Comparison of ENCODE assay signal across 8 cellular contexts in the genomic region with DNA sequence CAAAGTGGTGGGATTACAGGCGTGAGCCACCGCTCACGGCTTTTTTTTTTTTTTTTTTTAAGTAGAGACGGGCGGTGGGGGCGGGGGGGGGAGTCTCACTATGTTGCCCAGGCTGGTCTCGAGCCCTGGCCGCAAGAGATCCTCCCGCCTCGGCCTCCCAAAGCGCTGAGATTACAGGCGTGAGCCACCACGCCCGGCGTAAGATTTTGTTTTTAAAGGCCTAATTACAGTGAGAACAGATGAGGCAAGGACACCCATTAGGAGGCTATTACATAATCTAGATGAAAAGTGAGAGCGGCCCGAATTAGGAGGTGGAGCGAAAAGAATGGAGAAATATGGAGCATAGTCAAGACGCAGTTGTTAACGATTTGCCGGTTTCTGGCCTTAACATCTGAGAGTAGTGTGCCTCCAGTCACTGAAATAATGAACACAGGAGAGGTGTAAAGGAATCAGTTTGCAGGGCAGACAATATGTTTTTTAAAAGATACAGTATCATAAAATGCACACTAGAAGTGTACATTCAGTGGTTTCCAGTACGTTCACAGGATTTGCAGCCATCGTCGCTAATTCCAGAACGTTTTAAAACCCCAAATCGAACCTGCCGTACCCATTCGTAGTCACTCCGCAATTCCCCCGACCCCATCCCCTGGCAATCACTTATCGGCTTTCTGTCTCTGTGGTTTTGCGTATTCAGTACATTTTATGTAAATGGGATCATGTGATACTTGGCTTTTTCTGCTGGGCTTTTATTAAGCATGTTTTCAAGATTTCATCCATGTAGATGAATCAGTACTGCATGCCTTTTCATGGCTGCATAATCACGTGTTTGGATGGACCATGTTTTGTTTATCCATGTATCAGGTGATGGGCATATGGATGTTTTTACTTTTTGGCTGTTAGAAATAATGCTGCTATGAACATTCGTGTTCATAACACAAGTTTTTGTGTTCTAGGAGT. TPM values are rescaled to one million over a fixed set of nuclear protein-coding genes. Genes with fewer than 3 reads are reported as not detected.
DNase-seq lines count a peak whose midpoint lies in the region; ATAC-seq and TF ChIP-seq lines count a peak whose summit lies in the region.

No MANE protein-coding gene starts in this region.

- no peak overlapping the region for H3K27ac ChIP-seq in cardiac muscle cell
- no peak overlapping the region for H3K27ac ChIP-seq in right lobe of liver
- peak overlapping the region in 2 of 4 donors; percentile 83 to 91 for H3K27ac ChIP-seq in upper lobe of left lung
- H3K27ac ChIP-seq in uterus: no peak overlapping the region

- 81% methylated on average over 30 of the region's 34 CpGs for WGBS in right lobe of liver (ENCODE audit: insufficient coverage, low coverage, low lambda C conversion rate, missing lambda C conversion rate)
- WGBS in upper lobe of left lung, 2 donors: 73 to 78% methylated on average over 31 to 34 of the region's 34 CpGs

- TF ChIP-seq EP300 in upper lobe of left lung (IDR thresholded peaks at IDR 0.05): no peak

- no peak for DNase-seq in cardiac muscle cell (ENCODE audit: low read depth in 1 of 2, low spot score in 1 of 2)
- DNase-seq in left ventricle myocardium superior: no peak
- no peak for DNase-seq in right lobe of liver
- no peak for DNase-seq in upper lobe of left lung
- no peak for DNase-seq in uterus
- DNase-seq in left colon: no peak

- intact Hi-C loops in left ventricle myocardium superior (cut with micrococcal nuclease): no loop called here
- intact Hi-C loops in right lobe of liver (cut with DNase I): no loop called here
- intact Hi-C loops in uterus (cut with DNase I; ENCODE audit: low total_unique reads): no loop called here
- intact Hi-C loops in left colon (cut with DNase I, micrococcal nuclease): no loop called here

- H3K4me3 ChIP-seq in cardiac muscle cell (peak overlapping the region; percentile 84), right lobe of liver (peak overlapping the region; percentile 91 to 99 (median 96)), upper lobe of left lung (peak overlapping the region; percentile 31 to 99 (median 94)), uterus (peak overlapping the region in 1 of 2 donors; percentile 76)

- no peaks in the 10 kb centered on the region for H3K9me3 Mint-ChIP-seq in activated naive CD8-positive, alpha-beta T cell (ENCODE audit: low read depth)

- TF ChIP-seq CTCF in cardiac muscle cell (IDR thresholded peaks at IDR 0.05; ENCODE audit: low read depth, low read length) (no peak), right lobe of liver (IDR thresholded peaks at IDR 0.05) (no peak), upper lobe of left lung (IDR thresholded peaks at IDR 0.05) (no peak), uterus (IDR thresholded peaks at IDR 0.05) (no peak)

- H3K4me1 ChIP-seq in cardiac muscle cell (ENCODE audit: low read depth) (peaks cover 14% of the 10 kb centered on the region), right lobe of liver (peaks cover 0 to 35% (median 5%) of the 10 kb centered on the region in 4 donors), upper lobe of left lung (peaks cover 20 to 26% (median 23%) of the 10 kb centered on the region in 4 donors), uterus (peaks cover 0 to 14% of the 10 kb centered on the region in 2 donors)

- TF ChIP-seq POLR2A in right lobe of liver (IDR thresholded peaks at IDR 0.05): no peak
- TF ChIP-seq POLR2A in upper lobe of left lung (IDR thresholded peaks at IDR 0.05): no peak
- no peak for TF ChIP-seq POLR2A in uterus (IDR thresholded peaks at IDR 0.05)

- H3K4me1 Mint-ChIP-seq in activated naive CD8-positive, alpha-beta T cell (ENCODE audit: low read depth): peaks cover 49% of the 10 kb centered on the region

- peaks cover 3% of the 10 kb centered on the region for H3K36me3 Mint-ChIP-seq in activated naive CD8-positive, alpha-beta T cell

- no peaks in the 10 kb centered on the region for H3K36me3 ChIP-seq in cardiac muscle cell
- H3K36me3 ChIP-seq in right lobe of liver: no peaks in the 10 kb centered on the region
- H3K36me3 ChIP-seq in upper lobe of left lung: no peaks in the 10 kb centered on the region
- H3K36me3 ChIP-seq in uterus: no peaks in the 10 kb centered on the region

- no peak for ATAC-seq in left ventricle myocardium superior
- ATAC-seq in right lobe of liver: no peak
- ATAC-seq in upper lobe of left lung (ENCODE audit: low FRiP score in 2 of 2): no peak
- ATAC-seq in GM21825 (IDR thresholded peaks at IDR 0.05; ENCODE audit: unreplicated experiment): no peak
- ATAC-seq in left colon: no peak

- no peaks in the 10 kb centered on the region for H3K27me3 Mint-ChIP-seq in activated naive CD8-positive, alpha-beta T cell

- no peaks in the 10 kb centered on the region for H3K9me3 ChIP-seq in cardiac muscle cell (ENCODE audit: low read depth)
- no peaks in the 10 kb centered on the region for H3K9me3 ChIP-seq in right lobe of liver
- no peaks in the 10 kb centered on the region for H3K9me3 ChIP-seq in upper lobe of left lung
- H3K9me3 ChIP-seq in uterus: no peaks in the 10 kb centered on the region

- H3K27me3 ChIP-seq in cardiac muscle cell (no peaks in the 10 kb centered on the region), right lobe of liver (no peaks in the 10 kb centered on the region), upper lobe of left lung (no peaks in the 10 kb centered on the region), uterus (no peaks in the 10 kb centered on the region)

- H3K27ac Mint-ChIP-seq in activated naive CD8-positive, alpha-beta T cell: peak overlapping the region; percentile 80

- peak overlapping the region; percentile 99 for H3K4me3 Mint-ChIP-seq in activated naive CD8-positive, alpha-beta T cell

RNA-seq across cellular contexts. Expression of a gene that starts 1.4 kb away (rescaled TPM):
- total RNA-seq in cardiac muscle cell (5.6 and 7.2 TPM in 2 replicates), left ventricle myocardium superior (3.2 TPM), right lobe of liver (1 to 10 TPM; 1.8 to 2.9 (median 2.2) TPM), upper lobe of left lung (10 to 100 TPM in 1 of 6 donors, 1 to 10 TPM in 5; 4.6 to 10.5 (median 6.0) TPM), uterus (1 to 10 TPM; 1.2 to 6.2 (median 4.8) TPM), left colon (1 to 10 TPM; 3.7 to 4.9 TPM)
- polyA plus RNA-seq in cardiac muscle cell: 2.9 and 3.6 TPM in 2 replicates

RNA-seq across cellular contexts. Expression of a gene that starts 35.6 kb away (rescaled TPM):
- total RNA-seq in cardiac muscle cell (0.09 and 0.11 TPM in 2 replicates), left ventricle myocardium superior (1.1 TPM), right lobe of liver (1 to 10 TPM in 1 of 6 experiments, under 1 TPM in 5; 0.53 to 1.2 (median 0.64) TPM), upper lobe of left lung (10 to 100 TPM in 1 of 6 donors, 1 to 10 TPM in 5; 2.6 to 19.9 (median 3.9) TPM), uterus (1 to 10 TPM in 1 of 4 donors, under 1 TPM in 3; under 0.01 to 1.5 (median 0.68) TPM), left colon (1 to 10 TPM; 1.3 to 1.4 TPM)
- polyA plus RNA-seq in cardiac muscle cell: 0.61 and 0.92 TPM in 2 replicates

RNA-seq across cellular contexts. Expression of a gene that starts 41.7 kb away (rescaled TPM):
- total RNA-seq in cardiac muscle cell: 48.7 and 73.9 TPM in 2 replicates
- 28.1 and 38.1 TPM in 2 replicates for polyA plus RNA-seq in cardiac muscle cell
- 9.2 TPM for total RNA-seq in left ventricle myocardium superior
- total RNA-seq in right lobe of liver: 1 to 10 TPM; 1.4 to 6.2 (median 3.1) TPM
- total RNA-seq in upper lobe of left lung: 10 to 100 TPM in 4 of 6 donors, 1 to 10 TPM in 2; 6.4 to 34.6 (median 18.7) TPM
- total RNA-seq in uterus: 10 to 100 TPM in 2 of 4 donors, 1 to 10 TPM in 2; 3.2 to 34.3 (median 13.8) TPM
- total RNA-seq in left colon: 10 to 100 TPM; 15.7 to 18.1 TPM
